Comparison of ENCODE assay signal across 8 cellular contexts in genomic region chr17:18721775-18722547, GRCh38. TPM values are rescaled to one million over a fixed set of nuclear protein-coding genes. Genes with fewer than 3 reads are reported as not detected.
DNase-seq lines count a peak whose midpoint lies in the region; ATAC-seq, FAIRE-seq and TF ChIP-seq lines count a peak whose summit lies in the region.
"Not testable (repeated sequence)": the region's sequence is repeated elsewhere in the genome, so short reads cannot be mapped to it uniquely, and the experiment has no call there.
"Had no signal": no experiment of that assay in that cellular context is flagged by ENCODE, and none has a peak within 500 bp of the region (broad histone marks: within the 10 kb centered on the region; RNA-seq: fewer than 3 reads in every experiment).

No MANE protein-coding gene starts in this region.

- not testable (repeated sequence) for TF ChIP-seq POLR2A in gastroesophageal sphincter (IDR thresholded peaks at IDR 0.05)

- H3K27ac ChIP-seq in Panc1 (ENCODE audit: low read length); naive thymus-derived CD4-positive, alpha-beta T cell (ENCODE audit: low read depth, low read length): not testable (repeated sequence)
- peak overlapping the region; percentile 66 for H3K27ac ChIP-seq in brain microvascular endothelial cell
- peak overlapping the region in 2 of 4 donors; percentile 54 to 60 for H3K27ac ChIP-seq in gastroesophageal sphincter
- peak overlapping the region; percentile 54 for H3K27ac ChIP-seq in keratinocyte (ENCODE audit: control insufficient read depth, insufficient read depth, low read length)
- peak overlapping the region; percentile 52 for H3K27ac ChIP-seq in smooth muscle cell (ENCODE audit: low read depth)

- ATAC-seq in Panc1 (peak; percentile 82), gastroesophageal sphincter (peak; percentile 80)
- ATAC-seq in naive thymus-derived CD4-positive, alpha-beta T cell, result peak; percentile 52

- not testable (repeated sequence) for H3K9me3 Mint-ChIP-seq in Calu3 (ENCODE audit: low read depth, unreplicated experiment); naive thymus-derived CD4-positive, alpha-beta T cell

- not testable (repeated sequence) for H3K79me2 ChIP-seq in keratinocyte (ENCODE audit: control insufficient read depth, insufficient read depth, low read length); smooth muscle cell (ENCODE audit: low read depth)

- WGBS in gastroesophageal sphincter (ENCODE audit: low coverage in 1 of 2), 2 donors, result no CpG with 5 or more reads among the region's 12 CpGs
- WGBS in smooth muscle cell (ENCODE audit: low lambda C conversion rate), result 89% methylated on average over 2 of the region's 12 CpGs

- dilution Hi-C loops in keratinocyte (cut with MboI; ENCODE audit: extremely low pct_ligation_motif_present, low sequenced_read_pairs), result not testable (repeated sequence)

- not testable (repeated sequence) for H3K4me3 ChIP-seq in Panc1 (ENCODE audit: low read depth in 2 of 2, low read length in 2 of 2); brain microvascular endothelial cell (ENCODE audit: low read depth, low read length); gastroesophageal sphincter; keratinocyte (ENCODE audit: control insufficient read depth in 2 of 3, extremely low read depth in 1 of 3, insufficient read depth in 2 of 3, low read depth in 1 of 3, low read length in 3 of 3); naive thymus-derived CD4-positive, alpha-beta T cell (ENCODE audit: low read length); smooth muscle cell

- not testable (repeated sequence) for H4K20me1 ChIP-seq in keratinocyte (ENCODE audit: control insufficient read depth, extremely low read depth, insufficient read depth, low read length); smooth muscle cell (ENCODE audit: low read depth)

- CTCF ChIA-PET in Calu3 (lab: Charles Lee); Panc1 (lab: Charles Lee); naive thymus-derived CD4-positive, alpha-beta T cell (lab: Charles Lee): not testable (repeated sequence)

- peaks cover 13% of the 10 kb centered on the region for H3K36me3 Mint-ChIP-seq in Calu3 (ENCODE audit: insufficient read depth, unreplicated experiment)
- H3K36me3 Mint-ChIP-seq in naive thymus-derived CD4-positive, alpha-beta T cell, result not testable (repeated sequence)

- not testable (repeated sequence) for H3K36me3 ChIP-seq in Panc1 (ENCODE audit: control insufficient read depth, insufficient read depth, low read length); brain microvascular endothelial cell (replicated peaks); gastroesophageal sphincter; keratinocyte (ENCODE audit: control insufficient read depth in 2 of 2, extremely low read depth in 1 of 2, insufficient read depth in 2 of 2, low read length in 2 of 2); naive thymus-derived CD4-positive, alpha-beta T cell (ENCODE audit: control insufficient read depth in 2 of 3, insufficient read depth in 3 of 3, low read length in 3 of 3); smooth muscle cell (ENCODE audit: low read depth)

- H3K9me3 ChIP-seq in Panc1 (ENCODE audit: control insufficient read depth, insufficient read depth, low read depth, low read length); gastroesophageal sphincter; keratinocyte (ENCODE audit: control insufficient read depth, low read depth, low read length); naive thymus-derived CD4-positive, alpha-beta T cell (ENCODE audit: control insufficient read depth in 2 of 3, low read length in 3 of 3); smooth muscle cell (replicated peaks; ENCODE audit: low read depth): not testable (repeated sequence)

- H3K4me3 Mint-ChIP-seq in Calu3 (ENCODE audit: low read depth, unreplicated experiment); naive thymus-derived CD4-positive, alpha-beta T cell: not testable (repeated sequence)

- POLR2A ChIA-PET in Panc1 (lab: Charles Lee); naive thymus-derived CD4-positive, alpha-beta T cell (lab: Charles Lee): not testable (repeated sequence)

- intact Hi-C loops in Calu3 (cut with micrococcal nuclease; ENCODE audit: unreplicated experiment); Panc1 (cut with micrococcal nuclease; ENCODE audit: unreplicated experiment); naive thymus-derived CD4-positive, alpha-beta T cell (cut with micrococcal nuclease): not testable (repeated sequence)

- TF ChIP-seq EP300 in gastroesophageal sphincter (IDR thresholded peaks at IDR 0.05), result not testable (repeated sequence)

- H3K27me3 Mint-ChIP-seq in Calu3 (ENCODE audit: unreplicated experiment); naive thymus-derived CD4-positive, alpha-beta T cell: not testable (repeated sequence)

- peaks cover 13% of the 10 kb centered on the region for H3K4me1 Mint-ChIP-seq in Calu3 (ENCODE audit: low read depth, unreplicated experiment)
- H3K4me1 Mint-ChIP-seq in naive thymus-derived CD4-positive, alpha-beta T cell, result not testable (repeated sequence)

- not testable (repeated sequence) for H3F3A ChIP-seq in smooth muscle cell (ENCODE audit: low read depth)

- not testable (repeated sequence) for TF ChIP-seq CTCF in Calu3 (IDR thresholded peaks at IDR 0.05; ENCODE audit: unreplicated experiment); Panc1 (IDR thresholded peaks at IDR 0.05); brain microvascular endothelial cell (IDR thresholded peaks at IDR 0.05; ENCODE audit: low read depth, low read length, missing control alignments); gastroesophageal sphincter (IDR thresholded peaks at IDR 0.05); keratinocyte (optimal IDR thresholded peaks at IDR 0.05 in 1 of 3, IDR thresholded peaks at IDR 0.05 in 1 of 3, conservative IDR thresholded peaks at IDR 0.05 in 1 of 3; ENCODE audit: extremely low read depth in 1 of 3, insufficient read depth in 2 of 3, low read length in 3 of 3); smooth muscle cell (IDR thresholded peaks at IDR 0.05; ENCODE audit: borderline replicate concordance, insufficient read depth, poor library complexity, severe bottlenecking)

- H3K27ac Mint-ChIP-seq in Calu3 (ENCODE audit: unreplicated experiment); naive thymus-derived CD4-positive, alpha-beta T cell: not testable (repeated sequence)

- H3K9ac ChIP-seq in keratinocyte (ENCODE audit: control insufficient read depth, extremely low read depth, insufficient read depth, low read length); smooth muscle cell (ENCODE audit: low read depth): not testable (repeated sequence)

- H2AFZ ChIP-seq in keratinocyte (ENCODE audit: control insufficient read depth, low read length); smooth muscle cell (ENCODE audit: low read depth): not testable (repeated sequence)

- not testable (repeated sequence) for H3K27me3 ChIP-seq in Panc1 (ENCODE audit: control insufficient read depth, insufficient read depth, low read length); brain microvascular endothelial cell (replicated peaks); gastroesophageal sphincter; keratinocyte (ENCODE audit: control insufficient read depth, extremely low read depth, insufficient read depth, low read length); naive thymus-derived CD4-positive, alpha-beta T cell (ENCODE audit: control insufficient read depth in 2 of 2, insufficient read depth in 2 of 2, low read length in 2 of 2); smooth muscle cell (ENCODE audit: low read depth)

- peak; percentile 99 for FAIRE-seq in keratinocyte (lab: Jason Lieb, UNC)

- TSS peak; percentile 63 for BruUV-seq in Calu3 (replicated peaks; lab: Mats Ljungman, UMichigan)
- BruUV-seq in Panc1 (replicated peaks; lab: Mats Ljungman, UMichigan), result TSS peak; percentile 62

- DNase-seq in Calu3; Panc1 (ENCODE audit: low read depth, low spot score); brain microvascular endothelial cell; keratinocyte (ENCODE audit: low read depth, low spot score); naive thymus-derived CD4-positive, alpha-beta T cell; smooth muscle cell (lab: John Stamatoyannopoulos, UW; ENCODE audit: unreplicated experiment): not testable (repeated sequence)

- in situ Hi-C loops in Panc1 (cut with HindIII; ENCODE audit: low pct_unique_long_range_greater_than_20kb, low sequenced_read_pairs); brain microvascular endothelial cell (cut with HindIII; ENCODE audit: low pct_ligation_motif_present, low sequenced_read_pairs): not testable (repeated sequence)

- H3K4me1 ChIP-seq in Panc1 (ENCODE audit: control insufficient read depth, insufficient read depth, low read length); gastroesophageal sphincter; naive thymus-derived CD4-positive, alpha-beta T cell (ENCODE audit: control insufficient read depth in 2 of 2, insufficient read depth in 2 of 2, low read length in 2 of 2); smooth muscle cell (ENCODE audit: low read depth): not testable (repeated sequence)
- H3K4me1 ChIP-seq in keratinocyte (ENCODE audit: control insufficient read depth, extremely low read depth, insufficient read depth, low read length), result peaks cover 26% of the 10 kb centered on the region

- peak overlapping the region; percentile 27 for H3K4me2 ChIP-seq in keratinocyte (ENCODE audit: control insufficient read depth, extremely low read depth, insufficient read depth, low read depth, low read length)
- not testable (repeated sequence) for H3K4me2 ChIP-seq in smooth muscle cell

- H3K9me1 ChIP-seq in keratinocyte (ENCODE audit: control insufficient read depth, extremely low read depth, insufficient read depth, low read length), result not testable (repeated sequence)

RNA-seq across cellular contexts. Expression of gene FBXW10, which starts 21.9 kb away (rescaled TPM):
- total RNA-seq in Calu3 (2022) (0.50 and 0.54 TPM in 2 replicates), Panc1 (2021; ENCODE audit: unreplicated experiment) (not detected), gastroesophageal sphincter (under 1 TPM in 1 of 4 donors, not detected in 3; 0.16 TPM), smooth muscle cell (0.04 TPM in 1 of 2 replicates, not detected in the other)
- polyA plus RNA-seq in Panc1 (2012; ENCODE audit: insufficient read length), result not detected
- polyA plus RNA-seq in keratinocyte (0.10 to 0.36 TPM (median 0.25 TPM) in 3 replicates), smooth muscle cell (not detected in 2 replicates)
- polyA plus RNA-seq in keratinocyte (2011; ENCODE audit: low read depth), result not detected
- polyA plus RNA-seq in keratinocyte (2011; cell fraction: cytosol; rRNA removed), result 0.09 TPM in 1 of 2 replicates, not detected in the other
- 1.5 and 1.8 TPM in 2 replicates for polyA plus RNA-seq in keratinocyte (2011; cell fraction: nucleus; rRNA removed)
- polyA plus RNA-seq in keratinocyte (2012; ENCODE audit: low replicate concordance), result 0.11 TPM in 1 of 2 replicates, not detected in the other
- 0.38 to 0.46 TPM (median 0.46 TPM) in 3 replicates for polyA minus RNA-seq in keratinocyte
- not detected for polyA minus RNA-seq in keratinocyte (2011; cell fraction: cytosol; rRNA and poly(A)+ RNA removed)
- 0.74 and 0.85 TPM in 2 replicates for polyA minus RNA-seq in keratinocyte (2011; cell fraction: nucleus; rRNA and poly(A)+ RNA removed)
- total RNA-seq in naive thymus-derived CD4-positive, alpha-beta T cell, result under 1 TPM in 1 of 5 experiments, not detected in 4; 0.07 TPM
- not detected for polyA plus RNA-seq in naive thymus-derived CD4-positive, alpha-beta T cell
- total RNA-seq: H1 had no signal
- polyA plus RNA-seq: H1 had no signal

RNA-seq across cellular contexts. Expression of gene FOXO3B, which starts 39.8 kb away (rescaled TPM):
- total RNA-seq in Calu3 (2022), result 2.3 and 3.2 TPM in 2 replicates
- 4.2 TPM for total RNA-seq in Panc1 (2021; ENCODE audit: unreplicated experiment)
- polyA plus RNA-seq in Panc1 (2012; ENCODE audit: insufficient read length), result 5.2 TPM
- 10 to 100 TPM in 1 of 4 donors, 1 to 10 TPM in 3; 4.7 to 12.0 (median 6.8) TPM for total RNA-seq in gastroesophageal sphincter
- polyA plus RNA-seq in keratinocyte, result 2.0 to 4.1 TPM (median 3.1 TPM) in 3 replicates
- polyA plus RNA-seq in keratinocyte (2011; ENCODE audit: low read depth), result 0.34 TPM
- polyA plus RNA-seq in keratinocyte (2011; cell fraction: cytosol; rRNA removed), result 1.8 and 2.1 TPM in 2 replicates
- 5.2 and 5.5 TPM in 2 replicates for polyA plus RNA-seq in keratinocyte (2011; cell fraction: nucleus; rRNA removed)
- polyA plus RNA-seq in keratinocyte (2012; ENCODE audit: low replicate concordance), result 0.62 and 1.9 TPM in 2 replicates
- 8.1 to 10.8 TPM (median 9.0 TPM) in 3 replicates for polyA minus RNA-seq in keratinocyte
- 1.3 TPM for polyA minus RNA-seq in keratinocyte (2011; cell fraction: cytosol; rRNA and poly(A)+ RNA removed)
- polyA minus RNA-seq in keratinocyte (2011; cell fraction: nucleus; rRNA and poly(A)+ RNA removed), result 5.7 and 8.5 TPM in 2 replicates
- 1 to 10 TPM; 3.8 to 9.6 (median 5.3) TPM for total RNA-seq in naive thymus-derived CD4-positive, alpha-beta T cell
- 1 to 10 TPM; 2.4 to 3.8 TPM for polyA plus RNA-seq in naive thymus-derived CD4-positive, alpha-beta T cell
- total RNA-seq in smooth muscle cell, result 5.2 and 9.8 TPM in 2 replicates
- 7.5 and 11.4 TPM in 2 replicates for polyA plus RNA-seq in smooth muscle cell

RNA-seq across cellular contexts. Expression of gene TVP23B, which starts 59.0 kb away (rescaled TPM):
- total RNA-seq in Calu3 (2022) (34.5 and 38.4 TPM in 2 replicates), Panc1 (2021; ENCODE audit: unreplicated experiment) (39.4 TPM), gastroesophageal sphincter (10 to 100 TPM; 23.5 to 58.6 (median 32.2) TPM), smooth muscle cell (102 and 106 TPM in 2 replicates)
- 29.5 TPM for polyA plus RNA-seq in Panc1 (2012; ENCODE audit: insufficient read length)
- polyA plus RNA-seq in keratinocyte (35.7 to 76.5 TPM (median 53.0 TPM) in 3 replicates), smooth muscle cell (74.7 and 80.0 TPM in 2 replicates)
- 34.5 TPM for polyA plus RNA-seq in keratinocyte (2011; ENCODE audit: low read depth)
- 28.4 and 53.1 TPM in 2 replicates for polyA plus RNA-seq in keratinocyte (2011; cell fraction: cytosol; rRNA removed)
- polyA plus RNA-seq in keratinocyte (2011; cell fraction: nucleus; rRNA removed), result 43.6 and 67.3 TPM in 2 replicates
- 36.4 and 59.6 TPM in 2 replicates for polyA plus RNA-seq in keratinocyte (2012; ENCODE audit: low replicate concordance)
- 15.2 to 70.4 TPM (median 37.9 TPM) in 3 replicates for polyA minus RNA-seq in keratinocyte
- 35.3 TPM for polyA minus RNA-seq in keratinocyte (2011; cell fraction: cytosol; rRNA and poly(A)+ RNA removed)
- polyA minus RNA-seq in keratinocyte (2011; cell fraction: nucleus; rRNA and poly(A)+ RNA removed), result 36.8 and 62.1 TPM in 2 replicates
- 10 to 100 TPM; 13.2 to 31.6 (median 30.8) TPM for total RNA-seq in naive thymus-derived CD4-positive, alpha-beta T cell
- 10 to 100 TPM; 42.7 to 50.4 TPM for polyA plus RNA-seq in naive thymus-derived CD4-positive, alpha-beta T cell
